Comparison of ENCODE assay signal across 8 cellular contexts in the genomic region with DNA sequence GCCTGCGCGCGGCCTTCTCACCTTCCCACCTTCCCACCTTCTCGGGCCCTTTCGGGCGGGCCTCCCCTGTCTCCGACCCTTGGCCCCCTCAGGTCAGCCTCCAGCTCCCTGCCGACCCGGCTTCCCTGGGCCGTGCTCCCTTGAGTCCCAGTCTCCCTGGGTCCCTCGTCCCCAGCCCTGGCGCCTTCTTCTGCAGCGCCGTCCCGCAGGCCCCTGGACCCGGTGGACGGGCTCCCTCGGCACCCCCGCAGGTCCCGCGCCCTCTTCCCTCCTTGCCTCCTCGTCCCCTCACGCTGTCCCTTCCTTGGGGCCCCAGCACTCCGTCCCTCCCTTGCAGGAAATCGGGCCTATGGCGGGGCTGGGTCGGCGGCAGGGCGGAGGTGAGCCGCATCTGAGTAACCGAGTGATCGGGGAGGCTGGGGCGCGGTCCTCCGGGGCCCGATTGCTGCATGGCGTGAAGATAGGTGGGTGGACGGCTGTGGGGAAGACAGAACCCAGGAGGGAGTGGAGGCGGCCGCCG. TPM values are rescaled to one million over a fixed set of nuclear protein-coding genes. Genes with fewer than 3 reads are reported as not detected.
DNase-seq lines count a peak whose midpoint lies in the region; ATAC-seq and TF ChIP-seq lines count a peak whose summit lies in the region.

No MANE protein-coding gene starts in this region.

- H3K27ac ChIP-seq in SK-N-SH (ENCODE audit: low read depth in 2 of 2, low read length in 1 of 2) (peak overlapping the region; percentile 72 to 90; a peak in 3 of 4 replicates), mammary epithelial cell (ENCODE audit: insufficient read depth, low read depth, low read length) (peak overlapping the region; percentile 53)

- peak overlapping the region; percentile 85 to 94 for H3K4me3 ChIP-seq in SK-N-SH (ENCODE audit: low read depth in 2 of 2, low read length in 1 of 2)
- peak overlapping the region; percentile 63 to 89 (median 76) for H3K4me3 ChIP-seq in mammary epithelial cell (replicated peaks in 1 of 3; ENCODE audit: insufficient read depth in 1 of 3, low read depth in 2 of 3, low read length in 3 of 3)

- ATAC-seq in HG02623 (IDR thresholded peaks at IDR 0.05; ENCODE audit: unreplicated experiment), result peak; percentile 1
- peak; percentile 36 for ATAC-seq in left lobe of liver
- ATAC-seq in stimulated activated naive CD8-positive, alpha-beta T cell treated with anti-CD3 and anti-CD28 coated beads, Interleukin-15, Interleukin-2, amounts not matched to agents 100 U/mL and 50 U/mL, for 24 hours, result no peak
- no peak for ATAC-seq in HG03378 (IDR thresholded peaks at IDR 0.05; ENCODE audit: unreplicated experiment)

- DNase-seq in ELR (ENCODE audit: low read depth) (peak; percentile 66), SK-N-SH (peak; percentile 68), mammary epithelial cell (peak; percentile 48), left lobe of liver (ENCODE audit: low spot score) (peak; percentile 58), NOMO-1 treated with dmso at 0.1 percent for 144 hours (lab: John Stamatoyannopoulos, UW; ENCODE audit: unreplicated experiment) (no peak)
- peak; percentile 54 for DNase-seq in stimulated activated naive CD8-positive, alpha-beta T cell treated with anti-CD3 and anti-CD28 coated beads, Interleukin-15, Interleukin-2, amounts not matched to agents 100 U/mL and 50 U/mL, for 24 hours

- peaks cover 3% of the 10 kb centered on the region for H3F3A ChIP-seq in SK-N-SH (replicated peaks; ENCODE audit: insufficient read depth)

- CTCF ChIA-PET in SK-N-SH (lab: Yijun Ruan, JAX), result interaction anchor here (0.7 to 2.0 kb wide), 6 partner anchors 8 to 274 kb away, joined by 3 to 9 read pairs (median 4); partner anchors contain the start of genes SCAI and WDR38
- CTCF ChIA-PET in mammary epithelial cell (lab: Charles Lee; ENCODE audit: low non-redundant PET), result interaction anchor here (0.7 kb wide), 1 partner anchor 11 kb away, joined by 5 read pairs; no protein-coding TSS in a partner anchor

- POLR2A ChIA-PET in SK-N-SH (lab: Yijun Ruan, JAX), result interaction anchor here (1.0 kb wide), 1 partner anchor 274 kb away, joined by 3 read pairs; the partner anchor contains the start of gene SCAI

- H2AFZ ChIP-seq in SK-N-SH (ENCODE audit: low read depth), result no peak overlapping the region
- H2AFZ ChIP-seq in mammary epithelial cell (ENCODE audit: low read depth, low read length), result peak overlapping the region; percentile 81

- in situ Hi-C loops in mammary epithelial cell (cut with MboI; ENCODE audit: low sequenced_read_pairs in 2 of 2), result loop anchor here in 1 of 2 donors (10.0 kb wide), 1 partner anchor 275 kb away; the partner anchor contains the start of gene SCAI

- H3K9me2 ChIP-seq in SK-N-SH, result no peaks in the 10 kb centered on the region

- H3K79me2 ChIP-seq in SK-N-SH (ENCODE audit: insufficient read depth) (peaks cover 76% of the 10 kb centered on the region), mammary epithelial cell (ENCODE audit: insufficient read depth, low read length) (peaks cover 77% of the 10 kb centered on the region)

- no peak for TF ChIP-seq RAD21 in SK-N-SH (IDR thresholded peaks at IDR 0.05; ENCODE audit: low read length)

- H3K36me3 ChIP-seq in SK-N-SH (replicated peaks in 1 of 2; ENCODE audit: control insufficient read depth in 1 of 2, insufficient read depth in 2 of 2, low read length in 1 of 2) (peaks cover 12 to 20% of the 10 kb centered on the region in 2 experiments), mammary epithelial cell (ENCODE audit: insufficient read depth, low read length) (peaks cover 13% of the 10 kb centered on the region)

- TF ChIP-seq CTCF in SK-N-SH (IDR thresholded peaks at IDR 0.05) (no peak), mammary epithelial cell (conservative IDR thresholded peaks at IDR 0.05 in 1 of 2, IDR thresholded peaks at IDR 0.05 in 1 of 2; ENCODE audit: extremely low read depth in 1 of 2, insufficient read depth in 1 of 2, low read depth in 1 of 2, low read length in 2 of 2) (no peak)

- H3K4me2 ChIP-seq in SK-N-SH (peak overlapping the region; percentile 87), mammary epithelial cell (ENCODE audit: insufficient read depth, low read depth, low read length) (peak overlapping the region; percentile 84)

- 2% methylated on average over 36 of the region's 41 CpGs for WGBS in SK-N-SH (ENCODE audit: low lambda C conversion rate)
- 3% methylated on average over 32 of the region's 41 CpGs for WGBS in mammary epithelial cell (ENCODE audit: low coverage, missing lambda C conversion rate)

- BruUV-seq in mammary epithelial cell (replicated peaks; lab: Mats Ljungman, UMichigan), result no TSS peak

- peak overlapping the region; percentile 90 for H3K9ac ChIP-seq in SK-N-SH
- peak overlapping the region; percentile 85 for H3K9ac ChIP-seq in mammary epithelial cell (ENCODE audit: insufficient read depth, low read length)

- dilution Hi-C loops in mammary epithelial cell (cut with HindIII; ENCODE audit: low sequenced_read_pairs), result no loop called here

- H4K20me1 ChIP-seq in SK-N-SH (ENCODE audit: insufficient read depth), result peaks cover 40% of the 10 kb centered on the region
- no peaks in the 10 kb centered on the region for H4K20me1 ChIP-seq in mammary epithelial cell (ENCODE audit: insufficient read depth, low read length)

- H3K9me3 ChIP-seq in SK-N-SH, result no peaks in the 10 kb centered on the region
- H3K9me3 ChIP-seq in mammary epithelial cell (replicated peaks; ENCODE audit: insufficient read depth, low read length), result no peaks in the 10 kb centered on the region

- TF ChIP-seq EP300 in SK-N-SH (IDR thresholded peaks at IDR 0.05; ENCODE audit: borderline replicate concordance in 1 of 2, low read depth in 1 of 2, low read length in 1 of 2), result no peak

- H3K27me3 ChIP-seq in SK-N-SH (ENCODE audit: insufficient read depth) (no peaks in the 10 kb centered on the region), mammary epithelial cell (ENCODE audit: insufficient read depth, low read length) (no peaks in the 10 kb centered on the region)

- H3K4me1 ChIP-seq in SK-N-SH (ENCODE audit: control insufficient read depth in 1 of 2, insufficient read depth in 2 of 2, low read depth in 1 of 2, low read length in 1 of 2) (peaks cover 8 to 24% of the 10 kb centered on the region in 2 experiments; a peak in 3 of 4 replicates), mammary epithelial cell (ENCODE audit: insufficient read depth, low read length) (peaks cover 21% of the 10 kb centered on the region)

- intact Hi-C loops in mammary epithelial cell (cut with micrococcal nuclease), result no loop called here

TF ChIP-seq in SK-N-SH, 30 proteins besides CTCF, POLR2A, EP300 and RAD21 (continues in another document):
- TF ChIP-seq RFX5 (IDR thresholded peaks at IDR 0.05; ENCODE audit: low read length) (no peak), GATA2 (CRISPR knock-in tag; IDR thresholded peaks at IDR 0.05) (no peak), GABPA (IDR thresholded peaks at IDR 0.05; ENCODE audit: low read depth) (no peak), MEF2A (IDR thresholded peaks at IDR 0.05; ENCODE audit: borderline replicate concordance, low read depth) (no peak), NRF1 (IDR thresholded peaks at IDR 0.05; ENCODE audit: low read depth, low read length) (no peak), SIN3A (IDR thresholded peaks at IDR 0.05; ENCODE audit: borderline replicate concordance, low read depth, low read length) (no peak), FOSL2 (IDR thresholded peaks at IDR 0.05; ENCODE audit: borderline replicate concordance, low read depth) (no peak), POLR2AphosphoS5 (IDR thresholded peaks at IDR 0.05; ENCODE audit: low read depth, low read length) (no peak), FOXM1 (IDR thresholded peaks at IDR 0.05; ENCODE audit: low read depth) (no peak), TEAD4 (IDR thresholded peaks at IDR 0.05; ENCODE audit: borderline replicate concordance, insufficient read depth) (no peak)
- TF ChIP-seq, protein P1, sequence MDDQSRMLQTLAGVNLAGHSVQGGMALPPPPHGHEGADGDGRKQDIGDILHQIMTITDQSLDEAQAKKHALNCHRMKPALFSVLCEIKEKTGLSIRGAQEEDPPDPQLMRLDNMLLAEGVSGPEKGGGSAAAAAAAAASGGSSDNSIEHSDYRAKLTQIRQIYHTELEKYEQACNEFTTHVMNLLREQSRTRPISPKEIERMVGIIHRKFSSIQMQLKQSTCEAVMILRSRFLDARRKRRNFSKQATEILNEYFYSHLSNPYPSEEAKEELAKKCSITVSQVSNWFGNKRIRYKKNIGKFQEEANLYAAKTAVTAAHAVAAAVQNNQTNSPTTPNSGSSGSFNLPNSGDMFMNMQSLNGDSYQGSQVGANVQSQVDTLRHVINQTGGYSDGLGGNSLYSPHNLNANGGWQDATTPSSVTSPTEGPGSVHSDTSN (IDR thresholded peaks at IDR 0.05), result no peak
- TF ChIP-seq, protein P2, sequence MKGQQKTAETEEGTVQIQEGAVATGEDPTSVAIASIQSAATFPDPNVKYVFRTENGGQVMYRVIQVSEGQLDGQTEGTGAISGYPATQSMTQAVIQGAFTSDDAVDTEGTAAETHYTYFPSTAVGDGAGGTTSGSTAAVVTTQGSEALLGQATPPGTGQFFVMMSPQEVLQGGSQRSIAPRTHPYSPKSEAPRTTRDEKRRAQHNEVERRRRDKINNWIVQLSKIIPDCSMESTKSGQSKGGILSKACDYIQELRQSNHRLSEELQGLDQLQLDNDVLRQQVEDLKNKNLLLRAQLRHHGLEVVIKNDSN (IDR thresholded peaks at IDR 0.05; ENCODE audit: borderline replicate concordance, low read depth), result no peak
- TF ChIP-seq, protein P3, sequence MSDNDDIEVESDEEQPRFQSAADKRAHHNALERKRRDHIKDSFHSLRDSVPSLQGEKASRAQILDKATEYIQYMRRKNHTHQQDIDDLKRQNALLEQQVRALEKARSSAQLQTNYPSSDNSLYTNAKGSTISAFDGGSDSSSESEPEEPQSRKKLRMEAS (IDR thresholded peaks at IDR 0.05; ENCODE audit: low read depth), result no peak

RNA-seq across cellular contexts. Expression of gene ARPC5L, which starts 7.6 kb away (rescaled TPM):
- 69.6 and 73.1 TPM in 2 replicates for polyA plus RNA-seq in SK-N-SH (2012; rRNA removed)
- polyA plus RNA-seq in SK-N-SH (2012; cell fraction: cytosol; rRNA removed), result 80.8 and 100 TPM in 2 replicates
- polyA plus RNA-seq in SK-N-SH (2012; cell fraction: nucleus; rRNA removed), result 72.6 and 77.5 TPM in 2 replicates
- 10 to 100 TPM; 21.2 to 79.8 TPM for total RNA-seq in mammary epithelial cell
- 76.4 TPM for polyA plus RNA-seq in mammary epithelial cell
- polyA minus RNA-seq in mammary epithelial cell, result 46.6 TPM
- total RNA-seq in left lobe of liver, result 16.4 TPM

RNA-seq across cellular contexts. Expression of gene RPL35, which starts 7.8 kb away (rescaled TPM):
- polyA plus RNA-seq in SK-N-SH (2012; rRNA removed), result 5,012 and 5,348 TPM in 2 replicates
- 4,799 and 5,551 TPM in 2 replicates for polyA plus RNA-seq in SK-N-SH (2012; cell fraction: cytosol; rRNA removed)
- 922 and 958 TPM in 2 replicates for polyA plus RNA-seq in SK-N-SH (2012; cell fraction: nucleus; rRNA removed)
- total RNA-seq in mammary epithelial cell, result 1,000 to 10,000 TPM; 1,457 to 1,657 TPM
- polyA plus RNA-seq in mammary epithelial cell, result 2,723 TPM
- 1,172 TPM for polyA minus RNA-seq in mammary epithelial cell
- 386 TPM for total RNA-seq in left lobe of liver

RNA-seq across cellular contexts. Expression of gene WDR38, which starts 16.3 kb away (rescaled TPM):
- polyA plus RNA-seq in SK-N-SH (2012; rRNA removed), result not detected in 2 replicates
- polyA plus RNA-seq in SK-N-SH (2012; cell fraction: cytosol; rRNA removed), result not detected in 2 replicates
- not detected in 2 replicates for polyA plus RNA-seq in SK-N-SH (2012; cell fraction: nucleus; rRNA removed)
- not detected for total RNA-seq in mammary epithelial cell
- not detected for polyA plus RNA-seq in mammary epithelial cell
- not detected for polyA minus RNA-seq in mammary epithelial cell
- not detected for total RNA-seq in left lobe of liver

Comparison
In these comparisons a context has a peak if more than half of its experiments do, and no peak if none do; other contexts are left out.
1. ATAC-seq: peak in HG02623 (single experiment) and left lobe of liver (single experiment); none in stimulated activated naive CD8-positive, alpha-beta T cell treated with anti-CD3 and anti-CD28 coated beads, Interleukin-15, Interleukin-2, amounts not matched to agents 100 U/mL and 50 U/mL, for 24 hours (single experiment) and HG03378 (single experiment).